13 cellular contexts compared by ENCODE assay signal in genomic region chr19:20079487-20079886, GRCh38. TPM values are rescaled to one million over a fixed set of nuclear protein-coding genes. Genes with fewer than 3 reads are reported as not detected.
DNase-seq lines count a peak whose midpoint lies in the region; ATAC-seq and TF ChIP-seq lines count a peak whose summit lies in the region.
"Had no signal": no experiment of that assay in that cellular context is flagged by ENCODE, and none has a peak within 500 bp of the region (broad histone marks: within the 10 kb centered on the region; RNA-seq: fewer than 3 reads in every experiment).

No MANE protein-coding gene starts in this region.

- no peak for TF ChIP-seq CTCF in hepatocyte (IDR thresholded peaks at IDR 0.05; ENCODE audit: poor library complexity)
- no peak for TF ChIP-seq CTCF in CD14-positive monocyte (IDR thresholded peaks at IDR 0.05)

- no peak overlapping the region for H4K12ac ChIP-seq in trophoblast cell (ENCODE audit: low read depth, low read length)

- in situ Hi-C loops in G401 (cut with HindIII; ENCODE audit: low sequenced_read_pairs): no loop called here

- H3K4me3 Mint-ChIP-seq in activated CD4-positive, alpha-beta memory T cell treated with anti-CD3 and anti-CD28 coated beads for 36 hours: peak overlapping the region; percentile 55
- H3K4me3 Mint-ChIP-seq in activated CD4-positive, alpha-beta memory T cell treated with anti-CD3 and anti-CD28 coated beads, Interleukin-2, amount 10 ng/mL, durations not matched to agents 7 days and 5 days: no peak overlapping the region
- peak overlapping the region in 2 of 3 donors; percentile 83 to 89 for H3K4me3 Mint-ChIP-seq in T-cell
- H3K4me3 Mint-ChIP-seq in CD14-positive monocyte: no peak overlapping the region

- intact Hi-C loops in activated CD4-positive, alpha-beta memory T cell treated with anti-CD3 and anti-CD28 coated beads for 36 hours (cut with micrococcal nuclease): no loop called here
- intact Hi-C loops in CD14-positive monocyte (cut with micrococcal nuclease): no loop called here

- CTCF ChIA-PET in activated CD4-positive, alpha-beta memory T cell treated with anti-CD3 and anti-CD28 coated beads for 36 hours (lab: Charles Lee): no interaction called here
- CTCF ChIA-PET in activated CD4-positive, alpha-beta memory T cell treated with anti-CD3 and anti-CD28 coated beads, Interleukin-2, amount 10 ng/mL, durations not matched to agents 7 days and 5 days (lab: Charles Lee): interaction anchor here (0.7 kb wide), 2 partner anchors 23 to 735 kb away, joined by 3 to 4 read pairs; no protein-coding TSS in a partner anchor
- CTCF ChIA-PET in T-cell (lab: Charles Lee): no interaction called here

- peak overlapping the region; percentile 62 for H2AFZ ChIP-seq in hepatocyte
- no peak overlapping the region for H2AFZ ChIP-seq in trophoblast cell (ENCODE audit: insufficient read depth, low read length, poor library complexity)

- H3K14ac ChIP-seq in trophoblast cell (ENCODE audit: low read length): no peak overlapping the region

- H2AK5ac ChIP-seq in trophoblast cell (ENCODE audit: low read length): no peak overlapping the region

- peak overlapping the region; percentile 29 for H3K18ac ChIP-seq in trophoblast cell (ENCODE audit: low read length)

- no peak overlapping the region for H4K91ac ChIP-seq in trophoblast cell (ENCODE audit: low read depth, low read length)

- no peaks in the 10 kb centered on the region for H3K9me3 ChIP-seq in hepatocyte (ENCODE audit: low read depth)
- no peaks in the 10 kb centered on the region for H3K9me3 ChIP-seq in trophoblast cell (ENCODE audit: insufficient read depth, low read depth, low read length)

- no peak overlapping the region for H3K9ac ChIP-seq in trophoblast cell (ENCODE audit: low read length)

- H3K4me1 ChIP-seq in hepatocyte (ENCODE audit: insufficient read depth): peaks cover 4% of the 10 kb centered on the region
- peaks cover 25 to 28% of the 10 kb centered on the region in 2 experiments for H3K4me1 ChIP-seq in trophoblast cell (ENCODE audit: control insufficient read depth in 1 of 2, insufficient read depth in 2 of 2, low read length in 2 of 2)

- no peak overlapping the region for H2BK12ac ChIP-seq in trophoblast cell (ENCODE audit: low read length)

- H3K27me3 ChIP-seq in hepatocyte: no peaks in the 10 kb centered on the region
- no peaks in the 10 kb centered on the region for H3K27me3 ChIP-seq in trophoblast cell (ENCODE audit: insufficient read depth, low read length)
- H3K27me3 ChIP-seq: heart left ventricle had no signal

- no peak overlapping the region for H2BK120ac ChIP-seq in trophoblast cell (ENCODE audit: insufficient read depth, low read length, poor library complexity)

- no peak overlapping the region for H3K27ac Mint-ChIP-seq in activated CD4-positive, alpha-beta memory T cell treated with anti-CD3 and anti-CD28 coated beads for 36 hours
- no peak overlapping the region for H3K27ac Mint-ChIP-seq in activated CD4-positive, alpha-beta memory T cell treated with anti-CD3 and anti-CD28 coated beads, Interleukin-2, amount 10 ng/mL, durations not matched to agents 7 days and 5 days
- no peak overlapping the region for H3K27ac Mint-ChIP-seq in T-cell
- H3K27ac Mint-ChIP-seq in CD14-positive monocyte: no peak overlapping the region

- DNase-seq in activated CD4-positive, alpha-beta memory T cell treated with anti-CD3 and anti-CD28 coated beads for 36 hours: no peak
- no peak for DNase-seq in activated CD4-positive, alpha-beta memory T cell treated with anti-CD3 and anti-CD28 coated beads, Interleukin-2, amount 10 ng/mL, durations not matched to agents 7 days and 5 days
- DNase-seq in T-cell (no peak), hepatocyte (ENCODE audit: low spot score) (peak; percentile 25), trophoblast cell (no peak), COLO829 (ENCODE audit: low spot score) (no peak), CD14-positive monocyte (ENCODE audit: low spot score) (no peak), G401 (ENCODE audit: low spot score) (no peak)
- DNase-seq: central memory CD4-positive, alpha-beta T cell; NCI-H2107; SHP77 had no signal

- H3K36me3 Mint-ChIP-seq in activated CD4-positive, alpha-beta memory T cell treated with anti-CD3 and anti-CD28 coated beads for 36 hours: peaks cover 26% of the 10 kb centered on the region
- peaks cover 62% of the 10 kb centered on the region for H3K36me3 Mint-ChIP-seq in activated CD4-positive, alpha-beta memory T cell treated with anti-CD3 and anti-CD28 coated beads, Interleukin-2, amount 10 ng/mL, durations not matched to agents 7 days and 5 days (ENCODE audit: low read depth)
- H3K36me3 Mint-ChIP-seq in T-cell (peaks cover 15% of the 10 kb centered on the region), CD14-positive monocyte (peaks cover 23 to 39% of the 10 kb centered on the region in 2 donors)

- H3K27me3 Mint-ChIP-seq in activated CD4-positive, alpha-beta memory T cell treated with anti-CD3 and anti-CD28 coated beads for 36 hours: no peaks in the 10 kb centered on the region
- no peaks in the 10 kb centered on the region for H3K27me3 Mint-ChIP-seq in activated CD4-positive, alpha-beta memory T cell treated with anti-CD3 and anti-CD28 coated beads, Interleukin-2, amount 10 ng/mL, durations not matched to agents 7 days and 5 days
- H3K27me3 Mint-ChIP-seq in T-cell (no peaks in the 10 kb centered on the region), CD14-positive monocyte (ENCODE audit: low read depth in 3 of 3) (peaks cover 0 to 2% (median 1%) of the 10 kb centered on the region in 3 donors)

- H3K4me2 ChIP-seq in hepatocyte: peak overlapping the region; percentile 80
- peak overlapping the region; percentile 65 for H3K4me2 ChIP-seq in trophoblast cell (ENCODE audit: low read length)

- H4K8ac ChIP-seq in trophoblast cell (ENCODE audit: low read depth, low read length): no peak overlapping the region

- peak overlapping the region; percentile 47 for H3K4ac ChIP-seq in trophoblast cell (ENCODE audit: low read depth, low read length)

- H2BK5ac ChIP-seq in trophoblast cell (ENCODE audit: low read depth, low read length, poor library complexity): peak overlapping the region; percentile 40

- peaks cover 9% of the 10 kb centered on the region for H3K4me1 Mint-ChIP-seq in activated CD4-positive, alpha-beta memory T cell treated with anti-CD3 and anti-CD28 coated beads for 36 hours (ENCODE audit: low read depth)
- peaks cover 18% of the 10 kb centered on the region for H3K4me1 Mint-ChIP-seq in activated CD4-positive, alpha-beta memory T cell treated with anti-CD3 and anti-CD28 coated beads, Interleukin-2, amount 10 ng/mL, durations not matched to agents 7 days and 5 days
- H3K4me1 Mint-ChIP-seq in T-cell: peaks cover 0 to 19% (median 15%) of the 10 kb centered on the region in 3 donors
- H3K4me1 Mint-ChIP-seq in CD14-positive monocyte: peaks cover 18% of the 10 kb centered on the region

- no peak for ATAC-seq in T-cell (replicated peaks in 1 of 4)

- H3K79me2 ChIP-seq in hepatocyte (peaks cover 36% of the 10 kb centered on the region), trophoblast cell (ENCODE audit: control insufficient read depth, insufficient read depth, low read length, poor library complexity) (peaks cover 30% of the 10 kb centered on the region)

- H3K27ac ChIP-seq in hepatocyte: peak overlapping the region; percentile 62
- H3K27ac ChIP-seq in trophoblast cell (ENCODE audit: low read depth, low read length): peak overlapping the region; percentile 25

- WGBS in hepatocyte (ENCODE audit: low lambda C conversion rate, missing lambda C conversion rate): 18% methylated on average over 8 of the region's 8 CpGs
- WGBS in trophoblast cell (ENCODE audit: extremely low coverage, insufficient coverage, insufficient read length): no CpG with 5 or more reads among the region's 8 CpGs

- H4K20me1 ChIP-seq in hepatocyte (ENCODE audit: insufficient read depth, poor library complexity, severe bottlenecking): no peaks in the 10 kb centered on the region

- H3K79me1 ChIP-seq in trophoblast cell (ENCODE audit: low read length): peaks cover 26% of the 10 kb centered on the region

- no peak overlapping the region for H3K23ac ChIP-seq in trophoblast cell (ENCODE audit: low read length)

- no peaks in the 10 kb centered on the region for H3K9me2 ChIP-seq in hepatocyte (replicated peaks; ENCODE audit: insufficient read depth)

- POLR2A ChIA-PET in activated CD4-positive, alpha-beta memory T cell treated with anti-CD3 and anti-CD28 coated beads for 36 hours (lab: Charles Lee): interaction anchor here (1.2 kb wide), 1 partner anchor 486 kb away, joined by 3 read pairs; the partner anchor contains the start of gene ZNF737
- POLR2A ChIA-PET in activated CD4-positive, alpha-beta memory T cell treated with anti-CD3 and anti-CD28 coated beads, Interleukin-2, amount 10 ng/mL, durations not matched to agents 7 days and 5 days (lab: Charles Lee): interaction anchor here (2.3 kb wide), 1 partner anchor 27 kb away, joined by 11 read pairs; no protein-coding TSS in a partner anchor
- POLR2A ChIA-PET in T-cell (lab: Charles Lee): interaction anchor here (0.6 to 0.7 kb wide), 2 partner anchors 347 to 1059 kb away, joined by 3 to 5 read pairs; partner anchors contain the start of gene ZNF14 (in 1 of the 2)

- H3K36me3 ChIP-seq in hepatocyte (replicated peaks; ENCODE audit: insufficient read depth, low read depth) (no peaks in the 10 kb centered on the region), trophoblast cell (ENCODE audit: control insufficient read depth in 1 of 2, insufficient read depth in 2 of 2, low read length in 2 of 2) (no peaks in the 10 kb centered on the region)
- H3K36me3 ChIP-seq: heart left ventricle had no signal

- H3K4me3 ChIP-seq in hepatocyte: peak overlapping the region; percentile 29
- H3K4me3 ChIP-seq in trophoblast cell (ENCODE audit: low read depth, low read length): no peak overlapping the region

- H3K9me3 Mint-ChIP-seq in activated CD4-positive, alpha-beta memory T cell treated with anti-CD3 and anti-CD28 coated beads for 36 hours: peaks cover 2% of the 10 kb centered on the region
- H3K9me3 Mint-ChIP-seq in activated CD4-positive, alpha-beta memory T cell treated with anti-CD3 and anti-CD28 coated beads, Interleukin-2, amount 10 ng/mL, durations not matched to agents 7 days and 5 days: peaks cover 37% of the 10 kb centered on the region
- peaks cover 0 to 3% (median 0%) of the 10 kb centered on the region in 3 donors for H3K9me3 Mint-ChIP-seq in T-cell
- peaks cover 54 to 93% (median 83%) of the 10 kb centered on the region in 7 donors for H3K9me3 Mint-ChIP-seq in CD14-positive monocyte

RNA-seq across cellular contexts. Expression of gene ZNF90, which starts 1.7 kb away (rescaled TPM):
- 10 to 100 TPM; 13.8 to 16.3 TPM for total RNA-seq in activated CD4-positive, alpha-beta memory T cell treated with anti-CD3 and anti-CD28 coated beads for 36 hours
- total RNA-seq in activated CD4-positive, alpha-beta memory T cell treated with anti-CD3 and anti-CD28 coated beads, Interleukin-2, amount 10 ng/mL, durations not matched to agents 7 days and 5 days: 1 to 10 TPM; 7.8 to 8.5 TPM
- total RNA-seq in T-cell (1 to 10 TPM; 3.7 to 4.8 (median 4.1) TPM), hepatocyte (8.7 TPM in 2 replicates)
- polyA plus RNA-seq in hepatocyte (5.4 and 6.1 TPM in 2 replicates), CD14-positive monocyte (not detected)
- 15.3 and 16.6 TPM in 2 replicates for polyA plus RNA-seq in trophoblast cell (2013)
- not detected in 2 replicates for total RNA-seq in G401 (2014; rRNA removed; shearing (Covaris generic))

RNA-seq across cellular contexts. Expression of gene ZNF682, which starts 40.2 kb away (rescaled TPM):
- total RNA-seq in activated CD4-positive, alpha-beta memory T cell treated with anti-CD3 and anti-CD28 coated beads for 36 hours: 1 to 10 TPM; 7.0 to 9.1 TPM
- 1 to 10 TPM; 4.8 to 5.5 TPM for total RNA-seq in activated CD4-positive, alpha-beta memory T cell treated with anti-CD3 and anti-CD28 coated beads, Interleukin-2, amount 10 ng/mL, durations not matched to agents 7 days and 5 days
- total RNA-seq in T-cell (10 to 100 TPM in 2 of 5 donors, 1 to 10 TPM in 3; 7.5 to 14.4 (median 9.0) TPM), hepatocyte (4.9 and 14.4 TPM in 2 replicates)
- polyA plus RNA-seq in hepatocyte (5.9 and 6.9 TPM in 2 replicates), CD14-positive monocyte (1 to 10 TPM in 1 of 2 donors, not detected in 1; 1.7 TPM)
- 6.6 and 6.7 TPM in 2 replicates for polyA plus RNA-seq in trophoblast cell (2013)
- 0.62 TPM in 1 of 2 replicates, not detected in the other for total RNA-seq in G401 (2014; rRNA removed; shearing (Covaris generic))
- total RNA-seq: A673 had no signal

Comparison
In these comparisons a context has a peak if more than half of its experiments do, and no peak if none do; other contexts are left out.
1. H3K4me3 Mint-ChIP-seq: peak in activated CD4-positive, alpha-beta memory T cell treated with anti-CD3 and anti-CD28 coated beads for 36 hours (single experiment) and T-cell (2 of 3); none in activated CD4-positive, alpha-beta memory T cell treated with anti-CD3 and anti-CD28 coated beads, Interleukin-2, amount 10 ng/mL, durations not matched to agents 7 days and 5 days (single experiment) and CD14-positive monocyte (0 of 2).